In genomic region chr15:40443846-40444245, GRCh38 we compare ENCODE assay signal across 14 cellular contexts. TPM values are rescaled to one million over a fixed set of nuclear protein-coding genes. Genes with fewer than 3 reads are reported as not detected.
DNase-seq lines count a peak whose midpoint lies in the region; ATAC-seq and TF ChIP-seq lines count a peak whose summit lies in the region.
"Had no signal": no experiment of that assay in that cellular context is flagged by ENCODE, and none has a peak within 500 bp of the region (broad histone marks: within the 10 kb centered on the region; RNA-seq: fewer than 3 reads in every experiment).

No MANE protein-coding gene starts in this region.

- no peak for TF ChIP-seq CTCF in SK-N-SH (IDR thresholded peaks at IDR 0.05)
- no peak for TF ChIP-seq CTCF in neural progenitor cell (IDR thresholded peaks at IDR 0.05)

- H3K27me3 Mint-ChIP-seq in effector memory CD8-positive, alpha-beta T cell = peaks cover under 1 to 15% of the 10 kb centered on the region in 2 donors
- peaks cover 25% of the 10 kb centered on the region for H3K27me3 Mint-ChIP-seq in neural progenitor cell (ENCODE audit: insufficient read depth, low read depth)

- peaks cover 20% of the 10 kb centered on the region for H3K36me3 Mint-ChIP-seq in effector memory CD8-positive, alpha-beta T cell (ENCODE audit: insufficient read depth)
- H3K36me3 Mint-ChIP-seq in neural progenitor cell = no peaks in the 10 kb centered on the region

- DNase-seq in SK-N-SH (no peak), neural progenitor cell (ENCODE audit: low spot score) (no peak), Right ventricle myocardium superior (no peak), hippocampal formation (lab: John Stamatoyannopoulos, UW) (no peak), NCI-H524 treated with DMSO at 0.1 percent for 48 hours (lab: John Stamatoyannopoulos, UW) (no peak)
- DNase-seq in effector memory CD8-positive, alpha-beta T cell = no peak
- DNase-seq: activated CD8-positive, alpha-beta memory T cell treated with anti-CD3 and anti-CD28 coated beads for 24 hours; amygdala; cortex of kidney; lower lobe of right lung; NCI-H226; small intestine had no signal

- intact Hi-C loops in Right ventricle myocardium superior (cut with DNase I) = no loop called here

- H3K4me1 ChIP-seq in SK-N-SH (ENCODE audit: control insufficient read depth in 1 of 2, insufficient read depth in 2 of 2, low read depth in 1 of 2, low read length in 1 of 2) (peaks cover 6 to 29% of the 10 kb centered on the region in 2 experiments; a peak in 3 of 4 replicates), HUES6 (ENCODE audit: control insufficient read depth, insufficient read depth, low read length) (peaks cover 49% of the 10 kb centered on the region), neural progenitor cell (peaks cover 30% of the 10 kb centered on the region)

- peaks cover 68% of the 10 kb centered on the region for H3K79me2 ChIP-seq in SK-N-SH (ENCODE audit: insufficient read depth)
- peaks cover 77% of the 10 kb centered on the region for H3K79me2 ChIP-seq in neural progenitor cell (ENCODE audit: low read depth)

- H3K27me3 ChIP-seq in SK-N-SH (ENCODE audit: insufficient read depth) (no peaks in the 10 kb centered on the region), HUES6 (ENCODE audit: control insufficient read depth, insufficient read depth, low read length) (peaks cover under 1% of the 10 kb centered on the region; the same call in 1 of the 2 replicates), neural progenitor cell (peaks cover 11% of the 10 kb centered on the region)

- H4K20me1 ChIP-seq in SK-N-SH (ENCODE audit: insufficient read depth) (peaks cover 51% of the 10 kb centered on the region), neural progenitor cell (ENCODE audit: low read depth) (peaks cover 70% of the 10 kb centered on the region)

- H3K36me3 ChIP-seq in SK-N-SH (replicated peaks in 1 of 2; ENCODE audit: control insufficient read depth in 1 of 2, insufficient read depth in 2 of 2, low read length in 1 of 2) = no peaks in the 10 kb centered on the region
- no peaks in the 10 kb centered on the region for H3K36me3 ChIP-seq in HUES6 (ENCODE audit: control insufficient read depth, insufficient read depth, low read length)
- H3K36me3 ChIP-seq in neural progenitor cell = no peaks in the 10 kb centered on the region
- H3K36me3 ChIP-seq: lower lobe of right lung had no signal

- TF ChIP-seq RAD21 in SK-N-SH (IDR thresholded peaks at IDR 0.05; ENCODE audit: low read length) = no peak

- H3K9me3 Mint-ChIP-seq in effector memory CD8-positive, alpha-beta T cell = no peaks in the 10 kb centered on the region
- H3K9me3 Mint-ChIP-seq in neural progenitor cell = no peaks in the 10 kb centered on the region

- 90% methylated on average over 3 of the region's 3 CpGs for WGBS in SK-N-SH (ENCODE audit: low lambda C conversion rate)

- H3K4me3 ChIP-seq in SK-N-SH (ENCODE audit: low read depth in 2 of 2, low read length in 1 of 2) = no peak overlapping the region
- peak overlapping the region; percentile 72 for H3K4me3 ChIP-seq in HUES6 (ENCODE audit: low read depth, low read length)
- no peak overlapping the region for H3K4me3 ChIP-seq in neural progenitor cell
- H3K4me3 ChIP-seq: lower lobe of right lung had no signal

- ATAC-seq in SK-N-SH treated with all-trans-retinoic acid at 6 μM for 48 hours (no peak), Right ventricle myocardium superior (ENCODE audit: poor library complexity) (no peak)
- no peak for ATAC-seq in effector memory CD8-positive, alpha-beta T cell (replicated peaks)

- H3K9me3 ChIP-seq in SK-N-SH (no peaks in the 10 kb centered on the region), HUES6 (ENCODE audit: control insufficient read depth, insufficient read depth, low read depth, low read length) (no peaks in the 10 kb centered on the region), neural progenitor cell (ENCODE audit: low read depth) (no peaks in the 10 kb centered on the region)
- H3K9me3 ChIP-seq: lower lobe of right lung had no signal

- H3K9ac ChIP-seq in SK-N-SH (no peak overlapping the region), HUES6 (ENCODE audit: low read length) (no peak overlapping the region), neural progenitor cell (no peak overlapping the region)

- peaks cover 43 to 48% of the 10 kb centered on the region in 2 donors for H3K4me1 Mint-ChIP-seq in effector memory CD8-positive, alpha-beta T cell (ENCODE audit: low read depth in 2 of 2)
- H3K4me1 Mint-ChIP-seq in neural progenitor cell = peaks cover 43% of the 10 kb centered on the region

- CTCF ChIA-PET in SK-N-SH (lab: Yijun Ruan, JAX) = interaction anchor here (0.7 to 2.6 kb wide), 9 partner anchors 11 to 178 kb away, joined by 3 to 11 read pairs (median 4); no protein-coding TSS in a partner anchor

- H2AFZ ChIP-seq in SK-N-SH (ENCODE audit: low read depth) (no peak overlapping the region), neural progenitor cell (replicated peaks) (no peak overlapping the region)

- peak overlapping the region; percentile 18 to 60 for H3K27ac Mint-ChIP-seq in effector memory CD8-positive, alpha-beta T cell
- H3K27ac Mint-ChIP-seq in neural progenitor cell = no peak overlapping the region

- TF ChIP-seq EP300 in SK-N-SH (IDR thresholded peaks at IDR 0.05; ENCODE audit: borderline replicate concordance in 1 of 2, low read depth in 1 of 2, low read length in 1 of 2) = no peak

- H3K4me3 Mint-ChIP-seq in effector memory CD8-positive, alpha-beta T cell = peak overlapping the region; percentile 83 to 87
- H3K4me3 Mint-ChIP-seq in neural progenitor cell = peak overlapping the region; percentile 92

- H3K9me2 ChIP-seq in SK-N-SH = no peaks in the 10 kb centered on the region

- H3K4me2 ChIP-seq in SK-N-SH = peak overlapping the region; percentile 94; the same call in 1 of the 2 replicates
- H3K4me2 ChIP-seq in neural progenitor cell = peak overlapping the region; percentile 8

- POLR2A ChIA-PET in SK-N-SH (lab: Yijun Ruan, JAX) = no interaction called here

- H3F3A ChIP-seq in SK-N-SH (replicated peaks; ENCODE audit: insufficient read depth) = no peaks in the 10 kb centered on the region
- H3F3A ChIP-seq in neural progenitor cell (ENCODE audit: low read depth) = peaks cover 21% of the 10 kb centered on the region

- H3K27ac ChIP-seq in SK-N-SH (ENCODE audit: low read depth in 2 of 2, low read length in 1 of 2) (no peak overlapping the region), HUES6 (ENCODE audit: low read depth, low read length) (no peak overlapping the region), neural progenitor cell (no peak overlapping the region)
- H3K27ac ChIP-seq: lower lobe of right lung had no signal

TF ChIP-seq in SK-N-SH, 30 proteins besides CTCF, POLR2A, EP300 and RAD21 (continues in another document):
- TF ChIP-seq ZBTB33 (IDR thresholded peaks at IDR 0.05; ENCODE audit: borderline replicate concordance, low read depth) = no peak

TF ChIP-seq in SK-N-SH treated with all-trans-retinoic acid at 6 μM for 48 hours, 23 proteins besides CTCF, POLR2A, EP300 and RAD21 (continues in another document):
- TF ChIP-seq, protein P1, sequence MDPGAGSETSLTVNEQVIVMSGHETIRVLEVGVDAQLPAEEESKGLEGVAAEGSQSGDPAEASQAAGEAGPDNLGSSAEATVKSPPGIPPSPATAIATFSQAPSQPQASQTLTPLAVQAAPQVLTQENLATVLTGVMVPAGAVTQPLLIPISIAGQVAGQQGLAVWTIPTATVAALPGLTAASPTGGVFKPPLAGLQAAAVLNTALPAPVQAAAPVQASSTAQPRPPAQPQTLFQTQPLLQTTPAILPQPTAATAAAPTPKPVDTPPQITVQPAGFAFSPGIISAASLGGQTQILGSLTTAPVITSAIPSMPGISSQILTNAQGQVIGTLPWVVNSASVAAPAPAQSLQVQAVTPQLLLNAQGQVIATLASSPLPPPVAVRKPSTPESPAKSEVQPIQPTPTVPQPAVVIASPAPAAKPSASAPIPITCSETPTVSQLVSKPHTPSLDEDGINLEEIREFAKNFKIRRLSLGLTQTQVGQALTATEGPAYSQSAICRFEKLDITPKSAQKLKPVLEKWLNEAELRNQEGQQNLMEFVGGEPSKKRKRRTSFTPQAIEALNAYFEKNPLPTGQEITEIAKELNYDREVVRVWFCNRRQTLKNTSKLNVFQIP (CRISPR knock-in tag; IDR thresholded peaks at IDR 0.05; ENCODE audit: borderline replicate concordance, low read depth) = no peak
- TF ChIP-seq SNAI2 (CRISPR knock-in tag; IDR thresholded peaks at IDR 0.05) (no peak), ARNTL (CRISPR knock-in tag; IDR thresholded peaks at IDR 0.05; ENCODE audit: borderline replicate concordance, low read depth) (no peak), ISL1 (CRISPR knock-in tag; IDR thresholded peaks at IDR 0.05) (no peak), ZFP3 (CRISPR knock-in tag; IDR thresholded peaks at IDR 0.05) (no peak), RARB (CRISPR knock-in tag; IDR thresholded peaks at IDR 0.05) (no peak), ZNF70 (CRISPR knock-in tag; IDR thresholded peaks at IDR 0.05) (no peak), TOX (CRISPR knock-in tag; IDR thresholded peaks at IDR 0.05; ENCODE audit: borderline replicate concordance) (no peak), ZC3H10 (CRISPR knock-in tag; IDR thresholded peaks at IDR 0.05) (no peak)

RNA-seq across cellular contexts. Expression of gene BAHD1, which starts 3.1 kb away (rescaled TPM):
- 4.7 and 5.5 TPM in 2 replicates for polyA plus RNA-seq in SK-N-SH (2012; rRNA removed)
- polyA plus RNA-seq in SK-N-SH (2012; cell fraction: cytosol; rRNA removed) = 3.5 and 5.2 TPM in 2 replicates
- polyA plus RNA-seq in SK-N-SH (2012; cell fraction: nucleus; rRNA removed) = 20.7 and 22.9 TPM in 2 replicates
- total RNA-seq in neural progenitor cell (ENCODE audit: low replicate concordance) (5.8 and 13.7 TPM in 2 replicates), Right ventricle myocardium superior (16.2 TPM)

RNA-seq across cellular contexts. Expression of gene CHST14, which starts 26.9 kb away (rescaled TPM):
- 34.2 and 43.2 TPM in 2 replicates for polyA plus RNA-seq in SK-N-SH (2012; rRNA removed)
- 24.9 and 34.3 TPM in 2 replicates for polyA plus RNA-seq in SK-N-SH (2012; cell fraction: cytosol; rRNA removed)
- polyA plus RNA-seq in SK-N-SH (2012; cell fraction: nucleus; rRNA removed) = 20.4 and 24.0 TPM in 2 replicates
- total RNA-seq in neural progenitor cell (ENCODE audit: low replicate concordance) = 11.9 and 17.5 TPM in 2 replicates
- 7.5 TPM for total RNA-seq in Right ventricle myocardium superior

RNA-seq across cellular contexts. Expression of gene IVD, which starts 38.3 kb away (rescaled TPM):
- polyA plus RNA-seq in SK-N-SH (2012; rRNA removed) = 54.2 and 73.8 TPM in 2 replicates
- 36.1 and 49.7 TPM in 2 replicates for polyA plus RNA-seq in SK-N-SH (2012; cell fraction: cytosol; rRNA removed)
- polyA plus RNA-seq in SK-N-SH (2012; cell fraction: nucleus; rRNA removed) = 81.3 and 112 TPM in 2 replicates
- total RNA-seq in neural progenitor cell (ENCODE audit: low replicate concordance) = 18.0 and 38.4 TPM in 2 replicates
- 90.8 TPM for total RNA-seq in Right ventricle myocardium superior
